In the genomic region with DNA sequence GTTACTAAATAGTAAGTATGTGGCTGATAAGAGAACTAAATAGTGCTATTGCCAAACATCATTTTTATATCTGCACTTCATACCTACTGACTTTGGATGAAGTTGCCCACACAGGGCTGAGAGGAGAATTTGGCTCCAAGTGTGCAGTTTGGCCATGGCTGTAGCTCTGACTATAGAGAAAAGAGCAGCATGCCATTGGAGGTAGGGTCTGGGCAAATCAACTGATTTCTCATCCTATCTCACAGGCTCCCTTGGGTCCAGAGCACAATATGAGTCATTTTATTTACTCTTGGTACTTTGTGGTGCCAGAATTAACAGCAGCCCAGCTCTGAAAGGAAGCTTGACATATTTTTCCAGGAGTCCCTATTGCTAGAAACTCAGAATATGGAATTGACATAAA, we compare ENCODE assay signal across 14 cellular contexts.
"Had no signal": no experiment of that assay in that cellular context is flagged by ENCODE, and none has a peak within 500 bp of the region (broad histone marks: within the 10 kb centered on the region; RNA-seq: fewer than 3 reads in every experiment).

No MANE protein-coding gene starts in this region.

- H3K27ac ChIP-seq: esophagus muscularis mucosa, foreskin keratinocyte, left ventricle myocardium inferior, tibial nerve, vagina, WERI-Rb-1 had no signal

- ATAC-seq: activated CD4-positive, alpha-beta T cell treated with anti-CD3 and anti-CD28 coated beads for 36 hours; activated CD8-positive, alpha-beta T cell treated with anti-CD3 and anti-CD28 coated beads for 36 hours; foreskin keratinocyte had no signal

- H3K27me3 ChIP-seq: esophagus muscularis mucosa, foreskin keratinocyte, tibial nerve, vagina had no signal

- H3K9me3 ChIP-seq: tibial nerve, vagina had no signal

- DNase-seq: activated CD4-positive, alpha-beta T cell treated with anti-CD3 and anti-CD28 coated beads for 36 hours; activated CD8-positive, alpha-beta memory T cell treated with anti-CD3 and anti-CD28 coated beads, Interleukin-2, amount 50 U/mL, for 48 hours; activated CD8-positive, alpha-beta T cell treated with anti-CD3 and anti-CD28 coated beads for 36 hours; activated naive CD4-positive, alpha-beta T cell; endodermal cell; foreskin keratinocyte; immature natural killer cell; left ventricle myocardium inferior; mesendoderm; T-helper 1 cell; WERI-Rb-1 had no signal

- H3K4me1 ChIP-seq: foreskin keratinocyte, left ventricle myocardium inferior, tibial nerve, vagina had no signal

- H3K36me3 ChIP-seq: esophagus muscularis mucosa, left ventricle myocardium inferior, tibial nerve, vagina, WERI-Rb-1 had no signal

- H3K4me3 ChIP-seq: esophagus muscularis mucosa, left ventricle myocardium inferior, tibial nerve, vagina had no signal
